Comparison of ENCODE assay signal across 8 cellular contexts in the genomic region with DNA sequence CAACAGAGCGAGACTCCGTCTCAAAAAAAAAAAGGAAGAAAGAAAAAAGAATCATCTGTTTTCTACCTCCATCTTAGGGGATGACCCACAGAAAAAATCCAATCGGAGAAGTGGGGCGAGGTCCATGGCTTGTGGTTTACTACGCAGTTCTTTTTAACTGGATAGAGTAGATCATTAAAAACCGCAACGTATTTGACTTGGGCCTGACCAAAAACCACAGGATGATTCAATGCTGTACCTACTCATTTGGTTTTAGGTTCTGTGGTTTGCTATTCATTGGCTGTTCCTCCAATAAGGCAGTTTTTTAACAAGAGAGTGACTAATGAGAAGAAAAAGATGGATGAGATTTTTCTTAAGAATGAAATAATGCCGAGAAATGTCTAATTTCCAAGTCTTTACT.
DNase-seq lines count a peak whose midpoint lies in the region; ATAC-seq lines count a peak whose summit lies in the region.

No MANE protein-coding gene starts in this region.

- H3K27ac Mint-ChIP-seq in activated naive CD8-positive, alpha-beta T cell treated with anti-CD3 and anti-CD28 coated beads, Interleukin-2, amount 50 U/mL, for 24 hours: no peak overlapping the region

- intact Hi-C loops in Right ventricle myocardium superior (cut with DNase I): no loop called here

- no peak overlapping the region for H3K27ac ChIP-seq in caudate nucleus (ENCODE audit: low read depth, low read length)

- ATAC-seq in GM19468 (IDR thresholded peaks at IDR 0.05; ENCODE audit: extremely low read depth, unreplicated experiment) (peak; percentile 79), HG03442 (IDR thresholded peaks at IDR 0.05; ENCODE audit: unreplicated experiment) (peak; percentile 94), Right ventricle myocardium superior (ENCODE audit: poor library complexity) (no peak)
- peak; percentile 91 for ATAC-seq in activated naive CD8-positive, alpha-beta T cell treated with anti-CD3 and anti-CD28 coated beads, Interleukin-2, amount 50 U/mL, for 24 hours

- peak overlapping the region; percentile 18 for H3K4me3 Mint-ChIP-seq in activated naive CD8-positive, alpha-beta T cell treated with anti-CD3 and anti-CD28 coated beads, Interleukin-2, amount 50 U/mL, for 24 hours

- H3K27me3 Mint-ChIP-seq in activated naive CD8-positive, alpha-beta T cell treated with anti-CD3 and anti-CD28 coated beads, Interleukin-2, amount 50 U/mL, for 24 hours: peaks cover 18% of the 10 kb centered on the region

- H3K4me1 Mint-ChIP-seq in activated naive CD8-positive, alpha-beta T cell treated with anti-CD3 and anti-CD28 coated beads, Interleukin-2, amount 50 U/mL, for 24 hours: peaks cover 10% of the 10 kb centered on the region

- no peaks in the 10 kb centered on the region for H3K36me3 Mint-ChIP-seq in activated naive CD8-positive, alpha-beta T cell treated with anti-CD3 and anti-CD28 coated beads, Interleukin-2, amount 50 U/mL, for 24 hours (ENCODE audit: low read depth)

- DNase-seq in GM03348 (ENCODE audit: low spot score): peak; percentile 50
- DNase-seq in activated naive CD8-positive, alpha-beta T cell treated with anti-CD3 and anti-CD28 coated beads, Interleukin-2, amount 50 U/mL, for 24 hours: peak; percentile 7
- DNase-seq in amniotic stem cell (lab: John Stamatoyannopoulos, UW): no peak
- DNase-seq in NCI-H446 (lab: John Stamatoyannopoulos, UW): no peak
- DNase-seq in caudate nucleus (lab: John Stamatoyannopoulos, UW): no peak
- no peak for DNase-seq in Right ventricle myocardium superior

- peaks cover 5% of the 10 kb centered on the region for H3K9me3 Mint-ChIP-seq in activated naive CD8-positive, alpha-beta T cell treated with anti-CD3 and anti-CD28 coated beads, Interleukin-2, amount 50 U/mL, for 24 hours

Comparison
In these comparisons a context has a peak if more than half of its experiments do, and no peak if none do; other contexts are left out.
1. DNase-seq: peak in GM03348 (single experiment) and activated naive CD8-positive, alpha-beta T cell treated with anti-CD3 and anti-CD28 coated beads, Interleukin-2, amount 50 U/mL, for 24 hours (single experiment); none in amniotic stem cell (single experiment), NCI-H446 (0 of 2), caudate nucleus (0 of 61) and Right ventricle myocardium superior (single experiment).